In genomic region chr5:15023266-15023665, GRCh38 we compare ENCODE assay signal across 9 cellular contexts.
"Had no signal": no experiment of that assay in that cellular context is flagged by ENCODE, and none has a peak within 500 bp of the region (broad histone marks: within the 10 kb centered on the region; RNA-seq: fewer than 3 reads in every experiment).

No MANE protein-coding gene starts in this region.

- H3K27ac ChIP-seq: GM23248, HL-60 had no signal

- ATAC-seq: HCT116 had no signal

- H3K36me3 ChIP-seq: HAP-1 had no signal

- H3K4me3 Mint-ChIP-seq: HFFc6, IgD-negative memory B cell had no signal

- H2AFZ ChIP-seq: GM23248 had no signal

- H3K27ac Mint-ChIP-seq: HFFc6 had no signal

- DNase-seq: GOT3, H7, KBM-7 had no signal

- H3K4me1 ChIP-seq: HAP-1 had no signal

- H3K9ac ChIP-seq: GM23248 had no signal

- H3K9me3 ChIP-seq: HAP-1 had no signal

- H3K4me3 ChIP-seq: GM23248, HAP-1 had no signal
